ENCODE assay signal across 22 cellular contexts in genomic region chr2:100625731-100626130, GRCh38.
A peak's percentile ranks its signal among the peaks of the same experiment; 100 is the strongest.
DNase-seq lines count a peak whose midpoint lies in the region; ATAC-seq and TF ChIP-seq lines count a peak whose summit lies in the region.
"Had no signal": no experiment of that assay in that cellular context is flagged by ENCODE, and none has a peak within 500 bp of the region (broad histone marks: within the 10 kb centered on the region; RNA-seq: fewer than 3 reads in every experiment).

No MANE protein-coding gene starts in this region.

- H3K27ac ChIP-seq in right atrium auricular region, result no peak overlapping the region
- H3K27ac ChIP-seq: HL-60, PC-9, RWPE1 had no signal

- no peaks in the 10 kb centered on the region for H3K4me1 ChIP-seq in right atrium auricular region

- no peaks in the 10 kb centered on the region for H3K27me3 ChIP-seq in right atrium auricular region

- no peak for TF ChIP-seq CTCF in right atrium auricular region (IDR thresholded peaks at IDR 0.05)

- H3K36me3 ChIP-seq in right atrium auricular region, result no peaks in the 10 kb centered on the region

- H3K4me3 ChIP-seq in right atrium auricular region, result no peak overlapping the region
- H3K4me3 ChIP-seq: PC-9 had no signal

- no peak for ATAC-seq in GM19467 (IDR thresholded peaks at IDR 0.05; ENCODE audit: unreplicated experiment)

- DNase-seq in DMS79 treated with DMSO at 0.1 percent for 48 hours (lab: John Stamatoyannopoulos, UW), result peak; percentile 12
- DNase-seq in DMS79 (lab: John Stamatoyannopoulos, UW), result no peak
- peak; percentile 47 for DNase-seq in cardiac septum (ENCODE audit: low spot score)
- no peak for DNase-seq in right atrium auricular region (ENCODE audit: low spot score)
- peak; percentile 45 for DNase-seq in islet precursor cell
- DNase-seq in NCI-H526 treated with DMSO at 0.1 percent for 48 hours (lab: John Stamatoyannopoulos, UW), result no peak
- no peak for DNase-seq in activated effector memory CD4-positive, alpha-beta T cell treated with anti-CD3 and anti-CD28 coated beads, Interleukin-2, amount 50 U/mL, for 16 hours
- DNase-seq: 8988T; CD4-positive, CD25-positive, alpha-beta regulatory T cell; COR-L47; DMS53; HFFc6; IMR-90; Karpas-422; NCI-H146; NCI-H2029 treated with DMSO at 0.1 percent for 48 hours; NCI-H510A treated with DMSO at 0.1 percent for 48 hours; PC-9; SIG-M5 had no signal

- intact Hi-C loops in cardiac septum (cut with DNase I), result no loop called here

- H3K9me3 ChIP-seq in right atrium auricular region, result no peaks in the 10 kb centered on the region

Comparison
In these comparisons a context has a peak if more than half of its experiments do, and no peak if none do; other contexts are left out.
1. DNase-seq: peak in DMS79 treated with DMSO at 0.1 percent for 48 hours (single experiment), cardiac septum (single experiment) and islet precursor cell (single experiment); none in DMS79 (single experiment), right atrium auricular region (single experiment), NCI-H526 treated with DMSO at 0.1 percent for 48 hours (single experiment) and activated effector memory CD4-positive, alpha-beta T cell treated with anti-CD3 and anti-CD28 coated beads, Interleukin-2, amount 50 U/mL, for 16 hours (single experiment).